Comparison of ENCODE assay signal across 6 cellular contexts in genomic region chr15:87971076-87971475, GRCh38.
"Had no signal": no experiment of that assay in that cellular context is flagged by ENCODE, and none has a peak within 500 bp of the region (broad histone marks: within the 10 kb centered on the region; RNA-seq: fewer than 3 reads in every experiment).

No MANE protein-coding gene starts in this region.

- H3K27ac ChIP-seq: GM23248, HL-60 had no signal

- H3K4me3 ChIP-seq: GM23248, HAP-1 had no signal

- DNase-seq: GM23248, GOT3, H7, HFFc6 had no signal

- H3K36me3 ChIP-seq: HAP-1 had no signal

- H3K4me1 ChIP-seq: HAP-1 had no signal
